9 cellular contexts compared by ENCODE assay signal in the genomic region with DNA sequence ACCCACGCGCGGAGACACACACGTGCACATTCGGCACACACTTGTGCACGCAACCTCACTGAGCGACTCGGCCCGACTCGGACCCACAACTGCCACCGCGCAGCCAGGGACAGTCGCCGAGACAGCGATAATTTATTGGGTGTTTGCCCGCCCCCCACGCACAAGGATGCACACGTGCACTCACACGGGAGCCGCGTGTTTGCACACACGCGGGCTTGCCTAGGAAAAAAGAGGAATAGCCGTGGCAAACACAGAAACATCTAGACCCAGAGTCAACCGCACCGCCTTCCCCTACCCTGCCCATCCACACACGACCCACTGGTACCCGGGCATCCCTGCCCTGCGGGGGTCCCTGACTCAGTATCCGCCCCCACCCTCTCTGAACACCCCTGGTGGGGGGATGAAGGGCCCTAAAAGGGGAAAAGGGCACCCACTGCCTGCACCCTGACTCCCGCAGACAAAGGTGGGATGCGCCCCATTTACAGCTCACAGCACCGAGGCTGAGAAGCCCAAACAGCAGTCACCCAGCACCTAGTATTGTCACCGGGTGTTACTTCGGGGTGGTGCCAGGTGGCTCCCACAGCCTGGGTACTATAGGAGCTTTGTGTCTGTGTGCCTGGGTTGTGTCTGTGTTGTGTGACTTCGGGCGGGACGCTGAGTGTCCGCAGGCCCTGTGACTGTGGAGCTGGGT. TPM values are rescaled to one million over a fixed set of nuclear protein-coding genes. Genes with fewer than 3 reads are reported as not detected.
DNase-seq lines count a peak whose midpoint lies in the region; ATAC-seq and TF ChIP-seq lines count a peak whose summit lies in the region.
"Had no signal": no experiment of that assay in that cellular context is flagged by ENCODE, and none has a peak within 500 bp of the region (broad histone marks: within the 10 kb centered on the region; RNA-seq: fewer than 3 reads in every experiment).

No MANE protein-coding gene starts in this region.

- ATAC-seq in GM18502 (IDR thresholded peaks at IDR 0.05; ENCODE audit: poor library complexity, unreplicated experiment): no peak
- ATAC-seq in HG03432 (IDR thresholded peaks at IDR 0.05; ENCODE audit: unreplicated experiment): no peak

- peaks cover 11% of the 10 kb centered on the region for H3K27me3 Mint-ChIP-seq in glutamatergic neuron (ENCODE audit: unreplicated experiment)

- DNase-seq in HAP-1 (ENCODE audit: low spot score in 2 of 2): no peak
- peak; percentile 50 to 57 for DNase-seq in activated CD4-positive, alpha-beta T cell treated with anti-CD3 and anti-CD28 coated beads, Interleukin-2, amount 50 U/mL, for 48 hours
- no peak for DNase-seq in glutamatergic neuron
- no peak for DNase-seq in retinal pigment epithelial cell (ENCODE audit: low read depth)
- DNase-seq in NCI-H2171 (lab: John Stamatoyannopoulos, UW): no peak
- DNase-seq in GOT3 (lab: John Stamatoyannopoulos, UW): no peak

- H3K4me3 ChIP-seq in HAP-1 (peak overlapping the region; percentile 32), retinal pigment epithelial cell (ENCODE audit: low read length) (peak overlapping the region; percentile 6)

- H3K9me3 ChIP-seq in HAP-1: no peaks in the 10 kb centered on the region

- TF ChIP-seq CTCF in glutamatergic neuron (IDR thresholded peaks at IDR 0.05; ENCODE audit: partially characterized antibody, unreplicated experiment) (no peak), retinal pigment epithelial cell (conservative IDR thresholded peaks at IDR 0.05; ENCODE audit: low read depth, low read length) (no peak)

- no peaks in the 10 kb centered on the region for H3K36me3 ChIP-seq in HAP-1 (replicated peaks)

- H3K27me3 ChIP-seq in HAP-1 (ENCODE audit: low read depth): no peaks in the 10 kb centered on the region
- H3K27me3 ChIP-seq: SJSA1 had no signal

- in situ Hi-C loops in HAP-1 (cut with MboI; ENCODE audit: low sequenced_read_pairs): no loop called here

- peak overlapping the region; percentile 82 for H3K4me3 Mint-ChIP-seq in glutamatergic neuron (ENCODE audit: unreplicated experiment)

- peaks cover 27% of the 10 kb centered on the region for H3K4me1 Mint-ChIP-seq in glutamatergic neuron (ENCODE audit: low read depth, unreplicated experiment)

- peaks cover 20% of the 10 kb centered on the region for H3K9me3 Mint-ChIP-seq in glutamatergic neuron (ENCODE audit: unreplicated experiment)

- no peaks in the 10 kb centered on the region for H3K36me3 Mint-ChIP-seq in glutamatergic neuron (ENCODE audit: unreplicated experiment)

- peak overlapping the region; percentile 79 for H3K27ac Mint-ChIP-seq in glutamatergic neuron (ENCODE audit: unreplicated experiment)

- peaks cover 23% of the 10 kb centered on the region for H3K4me1 ChIP-seq in HAP-1

RNA-seq across cellular contexts. Expression of a gene that starts 1.0 kb away (rescaled TPM):
- total RNA-seq in glutamatergic neuron (ENCODE audit: unreplicated experiment): 177 TPM

RNA-seq across cellular contexts. Expression of a gene that starts 19.8 kb away (rescaled TPM):
- total RNA-seq in glutamatergic neuron (ENCODE audit: unreplicated experiment): 111 TPM

RNA-seq across cellular contexts. Expression of a gene that starts 20.8 kb away (rescaled TPM):
- total RNA-seq in glutamatergic neuron (ENCODE audit: unreplicated experiment): not detected
- total RNA-seq: SJSA1 had no signal

RNA-seq across cellular contexts. Expression of a gene that starts 32.2 kb away (rescaled TPM):
- 8.9 TPM for total RNA-seq in glutamatergic neuron (ENCODE audit: unreplicated experiment)

Comparison
In these comparisons a context has a peak if more than half of its experiments do, and no peak if none do; other contexts are left out.
1. DNase-seq: peak in activated CD4-positive, alpha-beta T cell treated with anti-CD3 and anti-CD28 coated beads, Interleukin-2, amount 50 U/mL, for 48 hours (2 of 2); none in HAP-1 (0 of 2), glutamatergic neuron (single experiment), retinal pigment epithelial cell (single experiment), NCI-H2171 (single experiment) and GOT3 (single experiment).